ENCODE assay signal across 8 cellular contexts in genomic region chr17:20908373-20909273, GRCh38.
DNase-seq lines count a peak whose midpoint lies in the region; ATAC-seq and TF ChIP-seq lines count a peak whose summit lies in the region.

No MANE protein-coding gene starts in this region.

- H3K4me3 ChIP-seq in esophagus squamous epithelium (peak overlapping the region; percentile 42 to 69 (median 54)), muscle layer of duodenum (ENCODE audit: low read depth in 1 of 2, low read length in 2 of 2) (peak overlapping the region; percentile 45 to 64)

- peak; percentile 94 for ATAC-seq in HG03442 (IDR thresholded peaks at IDR 0.05; ENCODE audit: unreplicated experiment)

- H3K4me1 ChIP-seq in esophagus squamous epithelium: peaks cover 0 to 19% (median 6%) of the 10 kb centered on the region in 3 donors
- peaks cover 0 to 11% of the 10 kb centered on the region in 2 donors for H3K4me1 ChIP-seq in muscle layer of duodenum (ENCODE audit: control insufficient read depth in 1 of 2, insufficient read depth in 2 of 2, low read length in 2 of 2)

- DNase-seq in AG20443 (ENCODE audit: low spot score) (peak; percentile 99), OCI-M1 (lab: John Stamatoyannopoulos, UW) (peak; percentile 95), esophagus squamous epithelium (lab: John Stamatoyannopoulos, UW) (peak; percentile 24)
- peak; percentile 73 for DNase-seq in activated T-helper 1 cell treated with anti-CD3 and anti-CD28 coated beads, Interleukin-12 subunit alpha, Interleukin-12 subunit beta, Interleukin-2, Interleukin-4 antibody, amounts not matched to agents 30 ng/mL and 10 ng/mL and 1 ng/mL, durations not matched to agents 14 hours and 24 hours and 36 hours (ENCODE audit: low spot score)
- peak; percentile 42 to 48 for DNase-seq in stimulated activated CD8-positive, alpha-beta memory T cell treated with anti-CD3 and anti-CD28 coated beads, Interleukin-7, amount 100 ng/mL, for 1 hour (ENCODE audit: low read depth in 2 of 2)

- no peaks in the 10 kb centered on the region for H3K36me3 ChIP-seq in esophagus squamous epithelium
- H3K36me3 ChIP-seq in muscle layer of duodenum (ENCODE audit: control insufficient read depth in 1 of 2, insufficient read depth in 2 of 2, low read length in 2 of 2): no peaks in the 10 kb centered on the region

- TF ChIP-seq POLR2A in GM19099 (IDR thresholded peaks at IDR 0.05; ENCODE audit: extremely low read depth, insufficient read length, low read depth): peak; percentile 48
- TF ChIP-seq POLR2A in esophagus squamous epithelium (IDR thresholded peaks at IDR 0.05): peak in 1 of 4 donors; percentile 43

- H3K27me3 ChIP-seq in esophagus squamous epithelium (no peaks in the 10 kb centered on the region), muscle layer of duodenum (ENCODE audit: low read depth, low read length) (no peaks in the 10 kb centered on the region)

- no peaks in the 10 kb centered on the region for H3K36me3 Mint-ChIP-seq in activated T-helper 1 cell treated with anti-CD3 and anti-CD28 coated beads, Interleukin-12 subunit alpha, Interleukin-12 subunit beta, Interleukin-2, Interleukin-4 antibody, amounts not matched to agents 30 ng/mL and 10 ng/mL and 1 ng/mL, durations not matched to agents 14 hours and 24 hours and 36 hours (ENCODE audit: low read depth)

- peak overlapping the region; percentile 84 to 92 (median 89) for H3K27ac ChIP-seq in esophagus squamous epithelium
- peak overlapping the region; percentile 21 for H3K27ac ChIP-seq in muscle layer of duodenum (ENCODE audit: low read length)

- TF ChIP-seq CTCF in esophagus squamous epithelium (IDR thresholded peaks at IDR 0.05): peak in 5 of 6 experiments; percentile 42 to 65 (median 48)

- H3K4me3 Mint-ChIP-seq in activated T-helper 1 cell treated with anti-CD3 and anti-CD28 coated beads, Interleukin-12 subunit alpha, Interleukin-12 subunit beta, Interleukin-2, Interleukin-4 antibody, amounts not matched to agents 30 ng/mL and 10 ng/mL and 1 ng/mL, durations not matched to agents 14 hours and 24 hours and 36 hours: peak overlapping the region; percentile 75

- intact Hi-C loops in activated T-helper 1 cell treated with anti-CD3 and anti-CD28 coated beads, Interleukin-12 subunit alpha, Interleukin-12 subunit beta, Interleukin-2, Interleukin-4 antibody, amounts not matched to agents 30 ng/mL and 10 ng/mL and 1 ng/mL, durations not matched to agents 14 hours and 24 hours and 36 hours (cut with micrococcal nuclease): loop anchor here (1.0 to 10.0 kb wide), 3 partner anchors 84 to 216 kb away; partner anchors contain the start of genes DHRS7B and USP22
- intact Hi-C loops in esophagus squamous epithelium (cut with DNase I): no loop called here

- WGBS in esophagus squamous epithelium, 2 donors: 10 to 16% methylated on average over 17 to 32 of the region's 43 CpGs

- peaks cover 14% of the 10 kb centered on the region for H3K27me3 Mint-ChIP-seq in activated T-helper 1 cell treated with anti-CD3 and anti-CD28 coated beads, Interleukin-12 subunit alpha, Interleukin-12 subunit beta, Interleukin-2, Interleukin-4 antibody, amounts not matched to agents 30 ng/mL and 10 ng/mL and 1 ng/mL, durations not matched to agents 14 hours and 24 hours and 36 hours (ENCODE audit: insufficient read depth)

- peak overlapping the region; percentile 27 for H3K27ac Mint-ChIP-seq in activated T-helper 1 cell treated with anti-CD3 and anti-CD28 coated beads, Interleukin-12 subunit alpha, Interleukin-12 subunit beta, Interleukin-2, Interleukin-4 antibody, amounts not matched to agents 30 ng/mL and 10 ng/mL and 1 ng/mL, durations not matched to agents 14 hours and 24 hours and 36 hours

- peaks cover 6% of the 10 kb centered on the region for H3K4me1 Mint-ChIP-seq in activated T-helper 1 cell treated with anti-CD3 and anti-CD28 coated beads, Interleukin-12 subunit alpha, Interleukin-12 subunit beta, Interleukin-2, Interleukin-4 antibody, amounts not matched to agents 30 ng/mL and 10 ng/mL and 1 ng/mL, durations not matched to agents 14 hours and 24 hours and 36 hours (ENCODE audit: low read depth)

- H3K9me3 ChIP-seq in esophagus squamous epithelium (no peaks in the 10 kb centered on the region), muscle layer of duodenum (ENCODE audit: control insufficient read depth in 1 of 2, low read length in 2 of 2) (no peaks in the 10 kb centered on the region)

- H3K9me3 Mint-ChIP-seq in activated T-helper 1 cell treated with anti-CD3 and anti-CD28 coated beads, Interleukin-12 subunit alpha, Interleukin-12 subunit beta, Interleukin-2, Interleukin-4 antibody, amounts not matched to agents 30 ng/mL and 10 ng/mL and 1 ng/mL, durations not matched to agents 14 hours and 24 hours and 36 hours: no peaks in the 10 kb centered on the region

Comparison
In these comparisons a context has a peak if more than half of its experiments do, and no peak if none do; other contexts are left out.
1. Peak in every context shown above with its lines: DNase-seq, ATAC-seq, H3K4me3 ChIP-seq and H3K27ac ChIP-seq.
2. DNase-seq: peak in every context shown above with its lines; median percentile 99 in AG20443; 95 in OCI-M1; 73 in activated T-helper 1 cell treated with anti-CD3 and anti-CD28 coated beads, Interleukin-12 subunit alpha, Interleukin-12 subunit beta, Interleukin-2, Interleukin-4 antibody, amounts not matched to agents 30 ng/mL and 10 ng/mL and 1 ng/mL, durations not matched to agents 14 hours and 24 hours and 36 hours; 45 in stimulated activated CD8-positive, alpha-beta memory T cell treated with anti-CD3 and anti-CD28 coated beads, Interleukin-7, amount 100 ng/mL, for 1 hour; 24 in esophagus squamous epithelium.